ENCODE assay signal across 24 cellular contexts in genomic region chr2:25494626-25495025, GRCh38.
DNase-seq lines count a peak whose midpoint lies in the region; ATAC-seq lines count a peak whose summit lies in the region.
"Had no signal": no experiment of that assay in that cellular context is flagged by ENCODE, and none has a peak within 500 bp of the region (broad histone marks: within the 10 kb centered on the region; RNA-seq: fewer than 3 reads in every experiment).

No MANE protein-coding gene starts in this region.

- no peaks in the 10 kb centered on the region for H3K9me3 ChIP-seq in GM23248 (ENCODE audit: low read depth)
- H3K9me3 ChIP-seq in SJCRH30 (replicated peaks): 0 out of 2 replicates have a peak, but pooled peaks cover 2% of the 10 kb centered on the region
- H3K9me3 ChIP-seq: colonic mucosa, heart right ventricle, right atrium auricular region, thoracic aorta had no signal

- H3K4me1 ChIP-seq in GM23248 (ENCODE audit: insufficient read depth) (peaks cover 8% of the 10 kb centered on the region; the same call in 1 of the 2 replicates), SJCRH30 (peaks cover 14% of the 10 kb centered on the region)
- H3K4me1 ChIP-seq: colonic mucosa, right atrium auricular region had no signal

- H3K4me3 ChIP-seq in GM23248 (no peak overlapping the region), skeletal muscle cell (ENCODE audit: low read depth, low read length) (no peak overlapping the region), SJCRH30 (no peak overlapping the region)
- H3K4me3 ChIP-seq: colonic mucosa, heart right ventricle, right atrium auricular region, thoracic aorta had no signal

- no peaks in the 10 kb centered on the region for H3K79me2 ChIP-seq in GM23248 (ENCODE audit: insufficient read depth)

- H3K4me2 ChIP-seq in GM23248 (ENCODE audit: unreplicated experiment): no peak overlapping the region

- ATAC-seq in HG03354 (IDR thresholded peaks at IDR 0.05; ENCODE audit: poor library complexity, severe bottlenecking, unreplicated experiment): no peak
- ATAC-seq in HG03095 (IDR thresholded peaks at IDR 0.05; ENCODE audit: unreplicated experiment): no peak
- no peak for ATAC-seq in HG02571 (IDR thresholded peaks at IDR 0.05; ENCODE audit: unreplicated experiment)
- ATAC-seq: activated T-cell treated with anti-CD3 and anti-CD28 coated beads, Interleukin-2, amount 50 U/mL, for 4 hours; HCT116; heart right ventricle; stimulated activated effector memory CD8-positive, alpha-beta T cell treated with anti-CD3 and anti-CD28 coated beads, Interleukin-12 subunit alpha, Interleukin-12 subunit beta, amount 100 ng/mL, for 72 hours had no signal

- no peak overlapping the region for H3K9ac ChIP-seq in GM23248

- in situ Hi-C loops in GM23248 (cut with MboI): no loop called here

- H3K27ac ChIP-seq in GM23248 (no peak overlapping the region), SJCRH30 (no peak overlapping the region)
- H3K27ac ChIP-seq: colonic mucosa, heart right ventricle, right atrium auricular region, RWPE1, thoracic aorta had no signal

- H2AFZ ChIP-seq in GM23248: no peak overlapping the region

- no peaks in the 10 kb centered on the region for H4K20me1 ChIP-seq in GM23248 (ENCODE audit: insufficient read depth)

- DNase-seq in GM23248: peak; percentile 45
- peak; percentile 74 for DNase-seq in astrocyte of the hippocampus (ENCODE audit: low read depth, low spot score)
- DNase-seq in iPS-NIHi11 (ENCODE audit: low spot score): peak; percentile 35
- DNase-seq in skeletal muscle cell (ENCODE audit: low read depth): peak; percentile 40
- DNase-seq in SJCRH30: no peak
- DNase-seq: activated CD4-positive, CD25-positive, alpha-beta regulatory T cell treated with anti-CD3 and anti-CD28 coated beads, Interleukin-2, amount 50 U/mL, for 72 hours; activated naive CD4-positive, alpha-beta T cell treated with anti-CD3 and anti-CD28 coated beads for 36 hours; activated T-cell treated with anti-CD3 and anti-CD28 coated beads, Interleukin-2, amount 50 U/mL, for 4 hours; aorta; colonic mucosa; DMS79; heart right ventricle; NCI-H1417 treated with DMSO at 0.1 percent for 48 hours; NCI-H526; occipital lobe; T1000 had no signal

- 56 to 60% methylated on average over 2 of the region's 2 CpGs for WGBS in GM23248 (ENCODE audit: low coverage in 1 of 2, low lambda C conversion rate in 2 of 2, missing lambda C conversion rate in 2 of 2), 2 experiments

- no peaks in the 10 kb centered on the region for H3K36me3 ChIP-seq in GM23248 (ENCODE audit: low read depth)
- no peaks in the 10 kb centered on the region for H3K36me3 ChIP-seq in SJCRH30
- H3K36me3 ChIP-seq: colonic mucosa, heart right ventricle, right atrium auricular region, thoracic aorta had no signal

- no peaks in the 10 kb centered on the region for H3K27me3 ChIP-seq in GM23248 (replicated peaks; ENCODE audit: insufficient read depth)
- H3K27me3 ChIP-seq in SJCRH30: no peaks in the 10 kb centered on the region
- H3K27me3 ChIP-seq: colonic mucosa, heart right ventricle, right atrium auricular region had no signal

- no peaks in the 10 kb centered on the region for H3F3A ChIP-seq in GM23248 (ENCODE audit: insufficient read depth)

- H3K9me2 ChIP-seq in GM23248 (ENCODE audit: insufficient read depth): no peaks in the 10 kb centered on the region

Comparison
In these comparisons a context has a peak if more than half of its experiments do, and no peak if none do; other contexts are left out.
1. DNase-seq: peak in GM23248 (single experiment), astrocyte of the hippocampus (single experiment), iPS-NIHi11 (single experiment) and skeletal muscle cell (single experiment); none in SJCRH30 (0 of 2).